ENCODE assay signal across 10 cellular contexts in genomic region chr17:68289473-68289872, GRCh38. TPM values are rescaled to one million over a fixed set of nuclear protein-coding genes. Genes with fewer than 3 reads are reported as not detected.
DNase-seq lines count a peak whose midpoint lies in the region; ATAC-seq, FAIRE-seq and TF ChIP-seq lines count a peak whose summit lies in the region.
"Had no signal": no experiment of that assay in that cellular context is flagged by ENCODE, and none has a peak within 500 bp of the region (broad histone marks: within the 10 kb centered on the region; RNA-seq: fewer than 3 reads in every experiment).

No MANE protein-coding gene starts in this region.

- H3K27ac ChIP-seq in keratinocyte (ENCODE audit: control insufficient read depth, insufficient read depth, low read length): no peak overlapping the region
- peak overlapping the region; percentile 50 for H3K27ac ChIP-seq in temporal lobe (ENCODE audit: low read depth, low read length)

- POLR2A ChIA-PET in activated CD4-positive, alpha-beta memory T cell treated with anti-CD3 and anti-CD28 coated beads for 36 hours (lab: Charles Lee): interaction anchor here (0.9 to 1.7 kb wide), 5 partner anchors 25 to 125 kb away, joined by 3 to 4 read pairs (median 3); no protein-coding TSS in a partner anchor

- no peak overlapping the region for H2AFZ ChIP-seq in keratinocyte (ENCODE audit: control insufficient read depth, low read length)

- H3K27ac Mint-ChIP-seq in activated CD8-positive, alpha-beta memory T cell treated with anti-CD3 and anti-CD28 coated beads, Interleukin-2, amount 10 ng/mL, durations not matched to agents 7 days and 5 days: peak overlapping the region; percentile 95
- H3K27ac Mint-ChIP-seq in activated CD4-positive, alpha-beta memory T cell treated with anti-CD3 and anti-CD28 coated beads for 36 hours: peak overlapping the region; percentile 94
- no peak overlapping the region for H3K27ac Mint-ChIP-seq in Calu3 (ENCODE audit: unreplicated experiment)

- H3K4me1 ChIP-seq in keratinocyte (ENCODE audit: control insufficient read depth, extremely low read depth, insufficient read depth, low read length): peaks cover 18% of the 10 kb centered on the region

- CTCF ChIA-PET in activated CD8-positive, alpha-beta memory T cell treated with anti-CD3 and anti-CD28 coated beads, Interleukin-2, amount 10 ng/mL, durations not matched to agents 7 days and 5 days (lab: Charles Lee): interaction anchor here (1.0 to 4.2 kb wide), 8 partner anchors 24 to 173 kb away, joined by 3 to 29 read pairs (median 6); no protein-coding TSS in a partner anchor
- CTCF ChIA-PET in activated CD4-positive, alpha-beta memory T cell treated with anti-CD3 and anti-CD28 coated beads for 36 hours (lab: Charles Lee): interaction anchor here (1.1 to 3.0 kb wide), 8 partner anchors 9 to 176 kb away, joined by 3 to 17 read pairs (median 4); no protein-coding TSS in a partner anchor
- CTCF ChIA-PET in Calu3 (lab: Charles Lee): no interaction called here

- peaks cover 51% of the 10 kb centered on the region for H3K4me1 Mint-ChIP-seq in activated CD8-positive, alpha-beta memory T cell treated with anti-CD3 and anti-CD28 coated beads, Interleukin-2, amount 10 ng/mL, durations not matched to agents 7 days and 5 days
- peaks cover 47% of the 10 kb centered on the region for H3K4me1 Mint-ChIP-seq in activated CD4-positive, alpha-beta memory T cell treated with anti-CD3 and anti-CD28 coated beads for 36 hours (ENCODE audit: low read depth)
- H3K4me1 Mint-ChIP-seq in Calu3 (ENCODE audit: low read depth, unreplicated experiment): peaks cover 8% of the 10 kb centered on the region

- peak overlapping the region; percentile 89 for H3K4me3 Mint-ChIP-seq in activated CD8-positive, alpha-beta memory T cell treated with anti-CD3 and anti-CD28 coated beads, Interleukin-2, amount 10 ng/mL, durations not matched to agents 7 days and 5 days
- peak overlapping the region; percentile 91 for H3K4me3 Mint-ChIP-seq in activated CD4-positive, alpha-beta memory T cell treated with anti-CD3 and anti-CD28 coated beads for 36 hours
- H3K4me3 Mint-ChIP-seq in Calu3 (ENCODE audit: low read depth, unreplicated experiment): no peak overlapping the region

- no TSS peak for BruUV-seq in Calu3 (replicated peaks; lab: Mats Ljungman, UMichigan)

- H3K27me3 ChIP-seq in keratinocyte (ENCODE audit: control insufficient read depth, extremely low read depth, insufficient read depth, low read length): peaks cover 34% of the 10 kb centered on the region

- no peak overlapping the region for H3K4me3 ChIP-seq in keratinocyte (ENCODE audit: control insufficient read depth in 2 of 3, extremely low read depth in 1 of 3, insufficient read depth in 2 of 3, low read depth in 1 of 3, low read length in 3 of 3)

- H3K4me2 ChIP-seq in keratinocyte (ENCODE audit: control insufficient read depth, extremely low read depth, insufficient read depth, low read depth, low read length): peak overlapping the region; percentile 58

- H3K9me1 ChIP-seq in keratinocyte (ENCODE audit: control insufficient read depth, extremely low read depth, insufficient read depth, low read length): no peaks in the 10 kb centered on the region

- no peaks in the 10 kb centered on the region for H3K9me3 ChIP-seq in keratinocyte (ENCODE audit: control insufficient read depth, low read depth, low read length)

- ATAC-seq in activated CD8-positive, alpha-beta memory T cell treated with anti-CD3 and anti-CD28 coated beads, Interleukin-2, amount 10 ng/mL, durations not matched to agents 7 days and 5 days: no peak
- no peak for ATAC-seq in HG03439 (IDR thresholded peaks at IDR 0.05; ENCODE audit: unreplicated experiment)

- no peaks in the 10 kb centered on the region for H3K27me3 Mint-ChIP-seq in activated CD8-positive, alpha-beta memory T cell treated with anti-CD3 and anti-CD28 coated beads, Interleukin-2, amount 10 ng/mL, durations not matched to agents 7 days and 5 days
- H3K27me3 Mint-ChIP-seq in activated CD4-positive, alpha-beta memory T cell treated with anti-CD3 and anti-CD28 coated beads for 36 hours: no peaks in the 10 kb centered on the region
- peaks cover 66% of the 10 kb centered on the region for H3K27me3 Mint-ChIP-seq in Calu3 (ENCODE audit: unreplicated experiment)

- TF ChIP-seq CTCF in keratinocyte (optimal IDR thresholded peaks at IDR 0.05 in 1 of 3, IDR thresholded peaks at IDR 0.05 in 1 of 3, conservative IDR thresholded peaks at IDR 0.05 in 1 of 3; ENCODE audit: extremely low read depth in 1 of 3, insufficient read depth in 2 of 3, low read length in 3 of 3) (no peak), Calu3 (IDR thresholded peaks at IDR 0.05; ENCODE audit: unreplicated experiment) (no peak)

- intact Hi-C loops in activated CD4-positive, alpha-beta memory T cell treated with anti-CD3 and anti-CD28 coated beads for 36 hours (cut with micrococcal nuclease): no loop called here
- intact Hi-C loops in Calu3 (cut with micrococcal nuclease; ENCODE audit: unreplicated experiment): no loop called here

- dilution Hi-C loops in keratinocyte (cut with MboI; ENCODE audit: extremely low pct_ligation_motif_present, low sequenced_read_pairs): no loop called here

- H3K79me2 ChIP-seq in keratinocyte (ENCODE audit: control insufficient read depth, insufficient read depth, low read length): no peaks in the 10 kb centered on the region

- no peak for FAIRE-seq in keratinocyte (lab: Jason Lieb, UNC)

- no peaks in the 10 kb centered on the region for H3K36me3 ChIP-seq in keratinocyte (ENCODE audit: control insufficient read depth in 2 of 2, extremely low read depth in 1 of 2, insufficient read depth in 2 of 2, low read length in 2 of 2)

- no peak overlapping the region for H3K9ac ChIP-seq in keratinocyte (ENCODE audit: control insufficient read depth, extremely low read depth, insufficient read depth, low read length)

- DNase-seq in activated CD8-positive, alpha-beta memory T cell treated with anti-CD3 and anti-CD28 coated beads, Interleukin-2, amount 10 ng/mL, durations not matched to agents 7 days and 5 days: no peak
- no peak for DNase-seq in activated CD8-positive, alpha-beta memory T cell treated with anti-CD3 and anti-CD28 coated beads, Interleukin-2, amount 50 U/mL, for 48 hours
- no peak for DNase-seq in activated CD4-positive, alpha-beta memory T cell treated with anti-CD3 and anti-CD28 coated beads for 36 hours
- DNase-seq in keratinocyte (ENCODE audit: low read depth, low spot score) (no peak), NCI-H82 (lab: John Stamatoyannopoulos, UW) (no peak), Calu3 (no peak)
- DNase-seq: ACHN, NCI-H446 treated with DMSO at 0.1 percent for 48 hours had no signal

- no peaks in the 10 kb centered on the region for H3K9me3 Mint-ChIP-seq in activated CD8-positive, alpha-beta memory T cell treated with anti-CD3 and anti-CD28 coated beads, Interleukin-2, amount 10 ng/mL, durations not matched to agents 7 days and 5 days (ENCODE audit: low read depth)
- H3K9me3 Mint-ChIP-seq in activated CD4-positive, alpha-beta memory T cell treated with anti-CD3 and anti-CD28 coated beads for 36 hours: no peaks in the 10 kb centered on the region
- H3K9me3 Mint-ChIP-seq in Calu3 (ENCODE audit: low read depth, unreplicated experiment): no peaks in the 10 kb centered on the region

- H3K36me3 Mint-ChIP-seq in activated CD8-positive, alpha-beta memory T cell treated with anti-CD3 and anti-CD28 coated beads, Interleukin-2, amount 10 ng/mL, durations not matched to agents 7 days and 5 days: peaks cover 15% of the 10 kb centered on the region
- H3K36me3 Mint-ChIP-seq in activated CD4-positive, alpha-beta memory T cell treated with anti-CD3 and anti-CD28 coated beads for 36 hours: no peaks in the 10 kb centered on the region
- peaks cover 19% of the 10 kb centered on the region for H3K36me3 Mint-ChIP-seq in Calu3 (ENCODE audit: insufficient read depth, unreplicated experiment)

- no peaks in the 10 kb centered on the region for H4K20me1 ChIP-seq in keratinocyte (ENCODE audit: control insufficient read depth, extremely low read depth, insufficient read depth, low read length)

RNA-seq across cellular contexts. Expression of gene SLC16A6, which starts 1.5 kb away (rescaled TPM):
- 10 to 100 TPM in 1 of 2 experiments, 1 to 10 TPM in 1; 6.0 to 10.7 TPM for total RNA-seq in activated CD8-positive, alpha-beta memory T cell treated with anti-CD3 and anti-CD28 coated beads, Interleukin-2, amount 10 ng/mL, durations not matched to agents 7 days and 5 days
- total RNA-seq in activated CD4-positive, alpha-beta memory T cell treated with anti-CD3 and anti-CD28 coated beads for 36 hours: 1 to 10 TPM; 3.5 to 3.6 TPM
- polyA plus RNA-seq in keratinocyte: 0.03 to 0.42 TPM (median 0.14 TPM) in 3 replicates
- 0.12 TPM for polyA plus RNA-seq in keratinocyte (2011; ENCODE audit: low read depth)
- 0.16 and 0.26 TPM in 2 replicates for polyA plus RNA-seq in keratinocyte (2011; cell fraction: cytosol; rRNA removed)
- 0.19 and 0.24 TPM in 2 replicates for polyA plus RNA-seq in keratinocyte (2011; cell fraction: nucleus; rRNA removed)
- polyA plus RNA-seq in keratinocyte (2012; ENCODE audit: low replicate concordance): 0.27 TPM in 1 of 2 replicates, not detected in the other
- 0.76 TPM in 1 of 3 replicates, not detected in the others for polyA minus RNA-seq in keratinocyte
- 2.1 TPM for polyA minus RNA-seq in keratinocyte (2011; cell fraction: cytosol; rRNA and poly(A)+ RNA removed)
- 0.32 and 0.93 TPM in 2 replicates for polyA minus RNA-seq in keratinocyte (2011; cell fraction: nucleus; rRNA and poly(A)+ RNA removed)
- total RNA-seq in temporal lobe: 2.7 TPM
- 0.12 and 0.19 TPM in 2 replicates for total RNA-seq in Calu3 (2022)

RNA-seq across cellular contexts. Expression of gene ARSG, which starts 1.8 kb away (rescaled TPM):
- 10 to 100 TPM; 12.5 to 24.6 TPM for total RNA-seq in activated CD8-positive, alpha-beta memory T cell treated with anti-CD3 and anti-CD28 coated beads, Interleukin-2, amount 10 ng/mL, durations not matched to agents 7 days and 5 days
- total RNA-seq in activated CD4-positive, alpha-beta memory T cell treated with anti-CD3 and anti-CD28 coated beads for 36 hours: 10 to 100 TPM in 1 of 2 experiments, 1 to 10 TPM in 1; 9.8 to 10.8 TPM
- 0.41 to 0.51 TPM (median 0.45 TPM) in 3 replicates for polyA plus RNA-seq in keratinocyte
- 0.34 TPM for polyA plus RNA-seq in keratinocyte (2011; ENCODE audit: low read depth)
- polyA plus RNA-seq in keratinocyte (2011; cell fraction: cytosol; rRNA removed): 0.38 and 0.81 TPM in 2 replicates
- polyA plus RNA-seq in keratinocyte (2011; cell fraction: nucleus; rRNA removed): 0.61 and 1.5 TPM in 2 replicates
- polyA plus RNA-seq in keratinocyte (2012; ENCODE audit: low replicate concordance): 0.73 and 0.86 TPM in 2 replicates
- polyA minus RNA-seq in keratinocyte: 1.8 to 2.2 TPM in 2 of 3 replicates, not detected in the other
- polyA minus RNA-seq in keratinocyte (2011; cell fraction: cytosol; rRNA and poly(A)+ RNA removed): 1.9 TPM
- 0.39 and 1.2 TPM in 2 replicates for polyA minus RNA-seq in keratinocyte (2011; cell fraction: nucleus; rRNA and poly(A)+ RNA removed)
- total RNA-seq in temporal lobe (3.2 TPM), Calu3 (2022) (1.4 and 2.4 TPM in 2 replicates)

RNA-seq across cellular contexts. Expression of gene AMZ2, which starts 41.6 kb away (rescaled TPM):
- 100 to 1,000 TPM; 106 to 107 TPM for total RNA-seq in activated CD8-positive, alpha-beta memory T cell treated with anti-CD3 and anti-CD28 coated beads, Interleukin-2, amount 10 ng/mL, durations not matched to agents 7 days and 5 days
- 100 to 1,000 TPM; 134 to 146 TPM for total RNA-seq in activated CD4-positive, alpha-beta memory T cell treated with anti-CD3 and anti-CD28 coated beads for 36 hours
- polyA plus RNA-seq in keratinocyte: 80.8 to 123 TPM (median 89.6 TPM) in 3 replicates
- polyA plus RNA-seq in keratinocyte (2011; ENCODE audit: low read depth): 79.7 TPM
- polyA plus RNA-seq in keratinocyte (2011; cell fraction: cytosol; rRNA removed): 96.7 and 162 TPM in 2 replicates
- polyA plus RNA-seq in keratinocyte (2011; cell fraction: nucleus; rRNA removed): 53.4 and 62.0 TPM in 2 replicates
- polyA plus RNA-seq in keratinocyte (2012; ENCODE audit: low replicate concordance): 74.7 and 84.3 TPM in 2 replicates
- 34.4 to 61.8 TPM (median 48.0 TPM) in 3 replicates for polyA minus RNA-seq in keratinocyte
- 38.8 TPM for polyA minus RNA-seq in keratinocyte (2011; cell fraction: cytosol; rRNA and poly(A)+ RNA removed)
- 8.9 and 14.4 TPM in 2 replicates for polyA minus RNA-seq in keratinocyte (2011; cell fraction: nucleus; rRNA and poly(A)+ RNA removed)
- total RNA-seq in temporal lobe (50.4 TPM), Calu3 (2022) (59.5 and 62.2 TPM in 2 replicates)
